ENCODE assay signal across 8 cellular contexts in genomic region chr7:37732253-37732652, GRCh38. TPM values are rescaled to one million over a fixed set of nuclear protein-coding genes. Genes with fewer than 3 reads are reported as not detected.
DNase-seq lines count a peak whose midpoint lies in the region; ATAC-seq lines count a peak whose summit lies in the region.

No MANE protein-coding gene starts in this region.

- CTCF ChIA-PET in activated CD4-positive, alpha-beta memory T cell treated with anti-CD3 and anti-CD28 coated beads for 36 hours (lab: Charles Lee), result interaction anchor here (0.6 kb wide), 2 partner anchors 216 to 637 kb away, joined by 3 read pairs; no protein-coding TSS in a partner anchor
- CTCF ChIA-PET in activated CD4-positive, alpha-beta memory T cell treated with anti-CD3 and anti-CD28 coated beads, Interleukin-2, amount 10 ng/mL, durations not matched to agents 7 days and 5 days (lab: Charles Lee), result interaction anchor here (0.6 to 0.7 kb wide), 3 partner anchors 13 to 255 kb away, joined by 3 read pairs; no protein-coding TSS in a partner anchor

- peaks cover 15% of the 10 kb centered on the region for H3K27me3 Mint-ChIP-seq in activated CD4-positive, alpha-beta memory T cell treated with anti-CD3 and anti-CD28 coated beads for 36 hours
- peaks cover 17% of the 10 kb centered on the region for H3K27me3 Mint-ChIP-seq in activated CD4-positive, alpha-beta memory T cell treated with anti-CD3 and anti-CD28 coated beads, Interleukin-2, amount 10 ng/mL, durations not matched to agents 7 days and 5 days

- intact Hi-C loops in activated CD4-positive, alpha-beta memory T cell treated with anti-CD3 and anti-CD28 coated beads for 36 hours (cut with micrococcal nuclease), result no loop called here

- DNase-seq in activated CD4-positive, alpha-beta memory T cell treated with anti-CD3 and anti-CD28 coated beads for 36 hours, result peak; percentile 28
- DNase-seq in activated CD4-positive, alpha-beta memory T cell treated with anti-CD3 and anti-CD28 coated beads, Interleukin-2, amount 10 ng/mL, durations not matched to agents 7 days and 5 days, result no peak
- DNase-seq in NCI-H748 (lab: John Stamatoyannopoulos, UW; ENCODE audit: unreplicated experiment) (peak; percentile 39), dermis microvascular lymphatic vessel endothelial cell (ENCODE audit: low read depth in 2 of 2) (peak; percentile 14 to 18), mucosa of gallbladder (ENCODE audit: low spot score) (peak; percentile 39), NCI-H146 treated with DMSO at 0.1 percent for 48 hours (lab: John Stamatoyannopoulos, UW; ENCODE audit: unreplicated experiment) (no peak)
- DNase-seq in activated effector memory CD4-positive, alpha-beta T cell treated with Interleukin-2 at 50 U/mL for 16 hours, result no peak

- peak; percentile 72 for ATAC-seq in HG02588 (IDR thresholded peaks at IDR 0.05; ENCODE audit: unreplicated experiment)

- no peaks in the 10 kb centered on the region for H3K4me1 Mint-ChIP-seq in activated CD4-positive, alpha-beta memory T cell treated with anti-CD3 and anti-CD28 coated beads for 36 hours (ENCODE audit: low read depth)
- no peaks in the 10 kb centered on the region for H3K4me1 Mint-ChIP-seq in activated CD4-positive, alpha-beta memory T cell treated with anti-CD3 and anti-CD28 coated beads, Interleukin-2, amount 10 ng/mL, durations not matched to agents 7 days and 5 days

- no peaks in the 10 kb centered on the region for H3K9me3 Mint-ChIP-seq in activated CD4-positive, alpha-beta memory T cell treated with anti-CD3 and anti-CD28 coated beads for 36 hours
- no peaks in the 10 kb centered on the region for H3K9me3 Mint-ChIP-seq in activated CD4-positive, alpha-beta memory T cell treated with anti-CD3 and anti-CD28 coated beads, Interleukin-2, amount 10 ng/mL, durations not matched to agents 7 days and 5 days

- no peak overlapping the region for H3K4me3 Mint-ChIP-seq in activated CD4-positive, alpha-beta memory T cell treated with anti-CD3 and anti-CD28 coated beads for 36 hours
- H3K4me3 Mint-ChIP-seq in activated CD4-positive, alpha-beta memory T cell treated with anti-CD3 and anti-CD28 coated beads, Interleukin-2, amount 10 ng/mL, durations not matched to agents 7 days and 5 days, result no peak overlapping the region

- no peaks in the 10 kb centered on the region for H3K36me3 Mint-ChIP-seq in activated CD4-positive, alpha-beta memory T cell treated with anti-CD3 and anti-CD28 coated beads for 36 hours
- no peaks in the 10 kb centered on the region for H3K36me3 Mint-ChIP-seq in activated CD4-positive, alpha-beta memory T cell treated with anti-CD3 and anti-CD28 coated beads, Interleukin-2, amount 10 ng/mL, durations not matched to agents 7 days and 5 days (ENCODE audit: low read depth)

- H3K27ac Mint-ChIP-seq in activated CD4-positive, alpha-beta memory T cell treated with anti-CD3 and anti-CD28 coated beads for 36 hours, result no peak overlapping the region
- H3K27ac Mint-ChIP-seq in activated CD4-positive, alpha-beta memory T cell treated with anti-CD3 and anti-CD28 coated beads, Interleukin-2, amount 10 ng/mL, durations not matched to agents 7 days and 5 days, result no peak overlapping the region

- POLR2A ChIA-PET in activated CD4-positive, alpha-beta memory T cell treated with anti-CD3 and anti-CD28 coated beads for 36 hours (lab: Charles Lee), result no interaction called here
- POLR2A ChIA-PET in activated CD4-positive, alpha-beta memory T cell treated with anti-CD3 and anti-CD28 coated beads, Interleukin-2, amount 10 ng/mL, durations not matched to agents 7 days and 5 days (lab: Charles Lee), result no interaction called here

RNA-seq across cellular contexts. Expression of gene GPR141, which starts 48.7 kb away (rescaled TPM):
- total RNA-seq in activated CD4-positive, alpha-beta memory T cell treated with anti-CD3 and anti-CD28 coated beads for 36 hours, result not detected
- not detected for total RNA-seq in activated CD4-positive, alpha-beta memory T cell treated with anti-CD3 and anti-CD28 coated beads, Interleukin-2, amount 10 ng/mL, durations not matched to agents 7 days and 5 days
- total RNA-seq in dermis microvascular lymphatic vessel endothelial cell (0.13 TPM in 2 replicates), mucosa of gallbladder (1.9 TPM)

Comparison
In these comparisons a context has a peak if more than half of its experiments do, and no peak if none do; other contexts are left out.
1. DNase-seq: peak in activated CD4-positive, alpha-beta memory T cell treated with anti-CD3 and anti-CD28 coated beads for 36 hours (single experiment), NCI-H748 (single experiment), dermis microvascular lymphatic vessel endothelial cell (2 of 2) and mucosa of gallbladder (single experiment); none in activated CD4-positive, alpha-beta memory T cell treated with anti-CD3 and anti-CD28 coated beads, Interleukin-2, amount 10 ng/mL, durations not matched to agents 7 days and 5 days (single experiment), activated effector memory CD4-positive, alpha-beta T cell treated with Interleukin-2 at 50 U/mL for 16 hours (single experiment) and NCI-H146 treated with DMSO at 0.1 percent for 48 hours (single experiment).